In the genomic region with DNA sequence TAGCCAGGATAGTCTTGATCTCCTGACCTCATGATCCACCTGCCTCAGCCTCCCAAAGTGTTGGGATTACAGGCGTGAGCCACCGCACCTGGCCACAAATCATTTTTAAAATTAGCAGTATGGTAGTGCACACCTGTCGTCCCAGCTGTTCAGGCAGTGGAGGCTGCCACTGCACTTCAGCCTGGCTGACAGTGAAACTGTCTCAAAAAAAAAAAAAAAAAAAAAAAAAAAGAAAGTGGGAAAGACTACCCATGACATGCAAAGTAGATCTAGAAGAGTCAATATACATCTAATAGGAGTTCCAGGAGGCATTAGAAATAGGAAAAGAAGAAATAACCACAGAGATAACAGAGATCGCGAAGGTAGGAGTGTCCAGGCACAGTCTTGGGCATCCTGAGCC, we compare ENCODE assay signal across 1 cellular context.
A peak's percentile ranks its signal among the peaks of the same experiment; 100 is the strongest.
TF ChIP-seq lines count a peak whose summit lies in the region.

No MANE protein-coding gene starts in this region.

TF ChIP-seq in GM12878, 131 proteins besides CTCF, POLR2A, EP300 and RAD21:
- peak; percentile 75 for TF ChIP-seq ZNF384 (IDR thresholded peaks at IDR 0.05; ENCODE audit: borderline replicate concordance, low read depth, low read length)
- TF ChIP-seq, protein P1, sequence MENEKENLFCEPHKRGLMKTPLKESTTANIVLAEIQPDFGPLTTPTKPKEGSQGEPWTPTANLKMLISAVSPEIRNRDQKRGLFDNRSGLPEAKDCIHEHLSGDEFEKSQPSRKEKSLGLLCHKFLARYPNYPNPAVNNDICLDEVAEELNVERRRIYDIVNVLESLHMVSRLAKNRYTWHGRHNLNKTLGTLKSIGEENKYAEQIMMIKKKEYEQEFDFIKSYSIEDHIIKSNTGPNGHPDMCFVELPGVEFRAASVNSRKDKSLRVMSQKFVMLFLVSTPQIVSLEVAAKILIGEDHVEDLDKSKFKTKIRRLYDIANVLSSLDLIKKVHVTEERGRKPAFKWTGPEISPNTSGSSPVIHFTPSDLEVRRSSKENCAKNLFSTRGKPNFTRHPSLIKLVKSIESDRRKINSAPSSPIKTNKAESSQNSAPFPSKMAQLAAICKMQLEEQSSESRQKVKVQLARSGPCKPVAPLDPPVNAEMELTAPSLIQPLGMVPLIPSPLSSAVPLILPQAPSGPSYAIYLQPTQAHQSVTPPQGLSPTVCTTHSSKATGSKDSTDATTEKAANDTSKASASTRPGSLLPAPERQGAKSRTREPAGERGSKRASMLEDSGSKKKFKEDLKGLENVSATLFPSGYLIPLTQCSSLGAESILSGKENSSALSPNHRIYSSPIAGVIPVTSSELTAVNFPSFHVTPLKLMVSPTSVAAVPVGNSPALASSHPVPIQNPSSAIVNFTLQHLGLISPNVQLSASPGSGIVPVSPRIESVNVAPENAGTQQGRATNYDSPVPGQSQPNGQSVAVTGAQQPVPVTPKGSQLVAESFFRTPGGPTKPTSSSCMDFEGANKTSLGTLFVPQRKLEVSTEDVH (IDR thresholded peaks at IDR 0.05; ENCODE audit: low read depth, partially characterized antibody), result no peak
- TF ChIP-seq GABPA (IDR thresholded peaks at IDR 0.05; ENCODE audit: low read depth), result no peak
- peak; percentile 36; the same call in 1 of the 2 replicates for TF ChIP-seq TCF3 (IDR thresholded peaks at IDR 0.05; ENCODE audit: borderline replicate concordance, insufficient read depth, low read depth, low read length)
- TF ChIP-seq, protein P2, sequence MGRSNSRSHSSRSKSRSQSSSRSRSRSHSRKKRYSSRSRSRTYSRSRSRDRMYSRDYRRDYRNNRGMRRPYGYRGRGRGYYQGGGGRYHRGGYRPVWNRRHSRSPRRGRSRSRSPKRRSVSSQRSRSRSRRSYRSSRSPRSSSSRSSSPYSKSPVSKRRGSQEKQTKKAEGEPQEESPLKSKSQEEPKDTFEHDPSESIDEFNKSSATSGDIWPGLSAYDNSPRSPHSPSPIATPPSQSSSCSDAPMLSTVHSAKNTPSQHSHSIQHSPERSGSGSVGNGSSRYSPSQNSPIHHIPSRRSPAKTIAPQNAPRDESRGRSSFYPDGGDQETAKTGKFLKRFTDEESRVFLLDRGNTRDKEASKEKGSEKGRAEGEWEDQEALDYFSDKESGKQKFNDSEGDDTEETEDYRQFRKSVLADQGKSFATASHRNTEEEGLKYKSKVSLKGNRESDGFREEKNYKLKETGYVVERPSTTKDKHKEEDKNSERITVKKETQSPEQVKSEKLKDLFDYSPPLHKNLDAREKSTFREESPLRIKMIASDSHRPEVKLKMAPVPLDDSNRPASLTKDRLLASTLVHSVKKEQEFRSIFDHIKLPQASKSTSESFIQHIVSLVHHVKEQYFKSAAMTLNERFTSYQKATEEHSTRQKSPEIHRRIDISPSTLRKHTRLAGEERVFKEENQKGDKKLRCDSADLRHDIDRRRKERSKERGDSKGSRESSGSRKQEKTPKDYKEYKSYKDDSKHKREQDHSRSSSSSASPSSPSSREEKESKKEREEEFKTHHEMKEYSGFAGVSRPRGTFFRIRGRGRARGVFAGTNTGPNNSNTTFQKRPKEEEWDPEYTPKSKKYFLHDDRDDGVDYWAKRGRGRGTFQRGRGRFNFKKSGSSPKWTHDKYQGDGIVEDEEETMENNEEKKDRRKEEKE (IDR thresholded peaks at IDR 0.05), result no peak
- no peak for TF ChIP-seq RAD51 (IDR thresholded peaks at IDR 0.05)
- no peak for TF ChIP-seq TCF12 (IDR thresholded peaks at IDR 0.05; ENCODE audit: low read depth, low read length)
- no peak for TF ChIP-seq SMC3 (IDR thresholded peaks at IDR 0.05; ENCODE audit: borderline replicate concordance, low read length)
- no peak for TF ChIP-seq MXI1 (IDR thresholded peaks at IDR 0.05; ENCODE audit: low read depth, low read length)
